14 cellular contexts compared by ENCODE assay signal in the genomic region with DNA sequence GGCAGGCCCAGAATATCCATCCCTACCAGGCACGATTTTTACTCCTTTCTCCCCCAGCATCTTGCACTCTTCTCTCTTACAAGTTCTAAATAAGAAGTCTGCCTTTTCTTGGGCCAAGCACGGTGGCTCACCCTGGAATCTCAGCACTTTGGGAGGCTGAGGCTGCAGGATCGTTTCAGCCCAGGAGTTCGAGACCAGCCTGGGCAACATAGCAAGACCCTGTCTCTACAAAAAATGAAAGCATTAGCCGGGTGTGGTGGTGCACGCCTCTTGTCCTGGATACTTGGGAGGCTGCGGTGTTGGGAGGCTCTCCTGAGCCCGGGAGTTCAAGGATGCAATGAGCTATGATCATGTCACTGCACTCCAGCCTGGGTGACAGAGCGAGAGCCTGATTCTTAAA.
DNase-seq lines count a peak whose midpoint lies in the region; ATAC-seq, FAIRE-seq and TF ChIP-seq lines count a peak whose summit lies in the region.
"Had no signal": no experiment of that assay in that cellular context is flagged by ENCODE, and none has a peak within 500 bp of the region (broad histone marks: within the 10 kb centered on the region; RNA-seq: fewer than 3 reads in every experiment).

No MANE protein-coding gene starts in this region.

- no peaks in the 10 kb centered on the region for H4K20me1 ChIP-seq in Loucy (ENCODE audit: insufficient read depth, low read length, poor library complexity, severe bottlenecking)
- H4K20me1 ChIP-seq in GM12878 (ENCODE audit: control insufficient read depth, insufficient read depth), result no peaks in the 10 kb centered on the region

- H3K4me3 ChIP-seq in Loucy (ENCODE audit: low read length, poor library complexity, severe bottlenecking) (peak overlapping the region; percentile 25), GM12878 (no peak overlapping the region), gastrocnemius medialis (peak overlapping the region in 1 of 4 donors; percentile 23), esophagus muscularis mucosa (no peak overlapping the region)
- H3K4me3 ChIP-seq: cardiac muscle cell had no signal

- SMC1A ChIA-PET in GM12878 (lab: Charles Lee; ENCODE audit: uncharacterized antibody, unreplicated experiment), result interaction anchor here (0.7 to 2.2 kb wide), 8 partner anchors 11 to 80 kb away, joined by 3 to 6 read pairs (median 4); no protein-coding TSS in a partner anchor

- peaks cover 65% of the 10 kb centered on the region for H3K4me1 Mint-ChIP-seq in activated naive CD4-positive, alpha-beta T cell treated with anti-CD3 and anti-CD28 coated beads, Interleukin-2, amount 50 U/mL, for 24 hours
- H3K4me1 Mint-ChIP-seq: endodermal cell had no signal

- peaks cover 16% of the 10 kb centered on the region for H3K4me1 ChIP-seq in Loucy (ENCODE audit: insufficient read depth, low read length, poor library complexity, severe bottlenecking)
- peaks cover 23% of the 10 kb centered on the region for H3K4me1 ChIP-seq in GM12878 (ENCODE audit: control insufficient read depth, insufficient read depth, low read length)
- H3K4me1 ChIP-seq in gastrocnemius medialis, result peaks cover 20 to 43% of the 10 kb centered on the region in 2 donors
- peaks cover 36 to 52% (median 40%) of the 10 kb centered on the region in 4 donors for H3K4me1 ChIP-seq in esophagus muscularis mucosa

- CTCF ChIA-PET in GM12878 (lab: Yijun Ruan, JAX), result interaction anchor here (0.6 to 1.6 kb wide), 2 partner anchors 11 to 29 kb away, joined by 3 to 4 read pairs; no protein-coding TSS in a partner anchor

- intact Hi-C loops in GM12878 (cut with micrococcal nuclease; ENCODE audit: unreplicated experiment), result no loop called here
- intact Hi-C loops in gastrocnemius medialis (cut with DNase I; ENCODE audit: low total_unique reads), result no loop called here
- intact Hi-C loops in esophagus muscularis mucosa (cut with DNase I), result no loop called here

- 53% methylated on average over 9 of the region's 9 CpGs for WGBS in GM12878 (ENCODE audit: insufficient coverage, insufficient replicate concordance, low lambda C conversion rate, missing lambda C conversion rate)
- 86% methylated on average over 9 of the region's 9 CpGs for WGBS in esophagus muscularis mucosa

- no peaks in the 10 kb centered on the region for H3K9me2 ChIP-seq in Loucy (replicated peaks; ENCODE audit: low read depth, low read length)

- in situ Hi-C loops in GM12878 (cut with MboI) (no loop called here), gastrocnemius medialis (cut with MboI; ENCODE audit: low sequenced_read_pairs in 4 of 4) (no loop called here)

- no peak overlapping the region for H3K9ac ChIP-seq in Loucy (ENCODE audit: low read depth, low read length, poor library complexity, severe bottlenecking)
- no peak overlapping the region for H3K9ac ChIP-seq in GM12878 (ENCODE audit: control insufficient read depth, insufficient read depth, low read length)

- peak overlapping the region; percentile 95 for H3K27ac Mint-ChIP-seq in activated naive CD4-positive, alpha-beta T cell treated with anti-CD3 and anti-CD28 coated beads, Interleukin-2, amount 50 U/mL, for 24 hours

- no peak for DNase-seq in activated naive CD4-positive, alpha-beta T cell treated with Interleukin-2 at 50 U/mL for 16 hours
- DNase-seq in GM12878 (ENCODE audit: low read depth, low spot score), result no peak
- no peak for DNase-seq in gastrocnemius medialis
- no peak for DNase-seq in esophagus muscularis mucosa (ENCODE audit: extremely low spot score)
- DNase-seq in LoVo (ENCODE audit: low spot score), result no peak
- DNase-seq: endodermal cell, foreskin fibroblast, NCI-H774, nucleus accumbens had no signal

- H2AFZ ChIP-seq in Loucy (ENCODE audit: low read length), result no peak overlapping the region
- no peak overlapping the region for H2AFZ ChIP-seq in GM12878 (ENCODE audit: control insufficient read depth, low read depth, low read length)

- ATAC-seq in GM12878 (no peak), gastrocnemius medialis (no peak), HG03159 (IDR thresholded peaks at IDR 0.05; ENCODE audit: unreplicated experiment) (no peak)

- RAD21 ChIA-PET in GM12878 (lab: Charles Lee; ENCODE audit: unreplicated experiment), result no interaction called here

- H3K36me3 Mint-ChIP-seq in activated naive CD4-positive, alpha-beta T cell treated with anti-CD3 and anti-CD28 coated beads, Interleukin-2, amount 50 U/mL, for 24 hours, result peaks cover 19% of the 10 kb centered on the region

- H3K27me3 Mint-ChIP-seq in activated naive CD4-positive, alpha-beta T cell treated with anti-CD3 and anti-CD28 coated beads, Interleukin-2, amount 50 U/mL, for 24 hours, result no peaks in the 10 kb centered on the region

- POLR2A ChIA-PET in GM12878 (lab: Charles Lee), result interaction anchor here (0.7 kb wide), 1 partner anchor 685 kb away, joined by 3 read pairs; no protein-coding TSS in a partner anchor

- TF ChIP-seq EP300 in GM12878 (IDR thresholded peaks at IDR 0.05; ENCODE audit: borderline replicate concordance in 1 of 2, control insufficient read depth in 1 of 2, low read depth in 2 of 2, low read length in 2 of 2) (no peak), esophagus muscularis mucosa (IDR thresholded peaks at IDR 0.05) (no peak)

- H3K4me2 ChIP-seq in Loucy (ENCODE audit: low read depth, low read length, poor library complexity, severe bottlenecking) (peak overlapping the region; percentile 49), GM12878 (ENCODE audit: control insufficient read depth, insufficient read depth) (peak overlapping the region; percentile 40)

- FAIRE-seq in GM12878 (lab: Jason Lieb, UNC), result no peak
- FAIRE-seq: H1 had no signal

- H3K79me2 ChIP-seq in Loucy (ENCODE audit: insufficient read depth, low read length) (no peaks in the 10 kb centered on the region), GM12878 (ENCODE audit: control insufficient read depth, insufficient read depth, low read length) (peaks cover 1% of the 10 kb centered on the region; the same call in 1 of the 2 replicates)

- H3K27ac ChIP-seq in GM12878 (ENCODE audit: control insufficient read depth, insufficient read depth) (peak overlapping the region; percentile 65), gastrocnemius medialis (peak overlapping the region; percentile 45 to 74 (median 66)), esophagus muscularis mucosa (replicated peaks in 1 of 4) (no peak overlapping the region)
- H3K27ac ChIP-seq: cardiac muscle cell had no signal

- H3F3A ChIP-seq in Loucy (ENCODE audit: low read depth), result no peaks in the 10 kb centered on the region

- TF ChIP-seq CTCF in Loucy (conservative IDR thresholded peaks at IDR 0.05; ENCODE audit: low read length) (no peak), GM12878 (IDR thresholded peaks at IDR 0.05 in 2 of 3, conservative IDR thresholded peaks at IDR 0.05 in 1 of 3; ENCODE audit: control insufficient read depth in 2 of 3, extremely low read depth in 1 of 3, insufficient read depth in 1 of 3, low read depth in 3 of 3, low read length in 3 of 3) (no peak), gastrocnemius medialis (IDR thresholded peaks at IDR 0.05 in 4 of 5, conservative IDR thresholded peaks at IDR 0.05 in 1 of 5) (no peak), esophagus muscularis mucosa (IDR thresholded peaks at IDR 0.05) (no peak)

- H3K36me3 ChIP-seq in Loucy (ENCODE audit: insufficient read depth, low read length) (peaks cover 53% of the 10 kb centered on the region; the same call in 1 of the 2 replicates), GM12878 (ENCODE audit: control insufficient read depth in 2 of 2, insufficient read depth in 2 of 2, low read length in 1 of 2) (peaks cover 12 to 28% of the 10 kb centered on the region in 2 experiments), gastrocnemius medialis (peaks cover 0 to 36% of the 10 kb centered on the region in 2 donors), esophagus muscularis mucosa (peaks cover 10 to 76% (median 39%) of the 10 kb centered on the region in 4 donors)
- H3K36me3 ChIP-seq: cardiac muscle cell had no signal

- H3K9me3 Mint-ChIP-seq in activated naive CD4-positive, alpha-beta T cell treated with anti-CD3 and anti-CD28 coated beads, Interleukin-2, amount 50 U/mL, for 24 hours, result no peaks in the 10 kb centered on the region
- H3K9me3 Mint-ChIP-seq: endodermal cell had no signal

- H3K9me3 ChIP-seq in Loucy (ENCODE audit: insufficient read depth, low read depth, low read length) (no peaks in the 10 kb centered on the region), GM12878 (replicated peaks; ENCODE audit: control insufficient read depth, insufficient read depth, low read length) (no peaks in the 10 kb centered on the region), gastrocnemius medialis (no peaks in the 10 kb centered on the region), esophagus muscularis mucosa (no peaks in the 10 kb centered on the region)

- TF ChIP-seq RAD21 in GM12878 (IDR thresholded peaks at IDR 0.05; ENCODE audit: insufficient read depth, low read depth, low read length), result no peak

- no peaks in the 10 kb centered on the region for H3K27me3 ChIP-seq in Loucy (ENCODE audit: insufficient read depth, low read length, poor library complexity, severe bottlenecking)
- no peaks in the 10 kb centered on the region for H3K27me3 ChIP-seq in GM12878 (replicated peaks in 1 of 2; ENCODE audit: control insufficient read depth in 2 of 2, insufficient read depth in 2 of 2, low read length in 1 of 2)
- no peaks in the 10 kb centered on the region for H3K27me3 ChIP-seq in gastrocnemius medialis
- H3K27me3 ChIP-seq in esophagus muscularis mucosa, result no peaks in the 10 kb centered on the region
- H3K27me3 ChIP-seq: cardiac muscle cell had no signal

- no TSS peak for BruUV-seq in GM12878 (replicated peaks; lab: Mats Ljungman, UMichigan)

- peak overlapping the region; percentile 76 for H3K4me3 Mint-ChIP-seq in activated naive CD4-positive, alpha-beta T cell treated with anti-CD3 and anti-CD28 coated beads, Interleukin-2, amount 50 U/mL, for 24 hours
- H3K4me3 Mint-ChIP-seq: endodermal cell had no signal

- no peak for TF ChIP-seq POLR2A in GM12878 (IDR thresholded peaks at IDR 0.05; ENCODE audit: low read depth, low read length)
- TF ChIP-seq POLR2A in gastrocnemius medialis (IDR thresholded peaks at IDR 0.05), result no peak
- TF ChIP-seq POLR2A in esophagus muscularis mucosa (IDR thresholded peaks at IDR 0.05; ENCODE audit: low read depth), result no peak

TF ChIP-seq in GM12878, 131 proteins besides CTCF, POLR2A, EP300 and RAD21 (continues in another document):
- no peak for TF ChIP-seq GATAD2B (conservative IDR thresholded peaks at IDR 0.05; ENCODE audit: low read depth)
- TF ChIP-seq BRCA1 (IDR thresholded peaks at IDR 0.05; ENCODE audit: low read depth, low read length), result no peak
- no peak for TF ChIP-seq EGR1 (IDR thresholded peaks at IDR 0.05; ENCODE audit: borderline replicate concordance in 1 of 2, low read depth in 2 of 2, low read length in 2 of 2)
- TF ChIP-seq, protein P1, sequence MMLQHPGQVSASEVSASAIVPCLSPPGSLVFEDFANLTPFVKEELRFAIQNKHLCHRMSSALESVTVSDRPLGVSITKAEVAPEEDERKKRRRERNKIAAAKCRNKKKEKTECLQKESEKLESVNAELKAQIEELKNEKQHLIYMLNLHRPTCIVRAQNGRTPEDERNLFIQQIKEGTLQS (IDR thresholded peaks at IDR 0.05; ENCODE audit: borderline replicate concordance, extremely low read depth, low read depth, low read length), result no peak
- no peak for TF ChIP-seq IKZF2 (IDR thresholded peaks at IDR 0.05)

Comparison
In these comparisons a context has a peak if more than half of its experiments do, and no peak if none do; other contexts are left out.
1. H3K27ac ChIP-seq: peak in GM12878 (single experiment) and gastrocnemius medialis (4 of 4); none in esophagus muscularis mucosa (0 of 4).